In the genomic region with DNA sequence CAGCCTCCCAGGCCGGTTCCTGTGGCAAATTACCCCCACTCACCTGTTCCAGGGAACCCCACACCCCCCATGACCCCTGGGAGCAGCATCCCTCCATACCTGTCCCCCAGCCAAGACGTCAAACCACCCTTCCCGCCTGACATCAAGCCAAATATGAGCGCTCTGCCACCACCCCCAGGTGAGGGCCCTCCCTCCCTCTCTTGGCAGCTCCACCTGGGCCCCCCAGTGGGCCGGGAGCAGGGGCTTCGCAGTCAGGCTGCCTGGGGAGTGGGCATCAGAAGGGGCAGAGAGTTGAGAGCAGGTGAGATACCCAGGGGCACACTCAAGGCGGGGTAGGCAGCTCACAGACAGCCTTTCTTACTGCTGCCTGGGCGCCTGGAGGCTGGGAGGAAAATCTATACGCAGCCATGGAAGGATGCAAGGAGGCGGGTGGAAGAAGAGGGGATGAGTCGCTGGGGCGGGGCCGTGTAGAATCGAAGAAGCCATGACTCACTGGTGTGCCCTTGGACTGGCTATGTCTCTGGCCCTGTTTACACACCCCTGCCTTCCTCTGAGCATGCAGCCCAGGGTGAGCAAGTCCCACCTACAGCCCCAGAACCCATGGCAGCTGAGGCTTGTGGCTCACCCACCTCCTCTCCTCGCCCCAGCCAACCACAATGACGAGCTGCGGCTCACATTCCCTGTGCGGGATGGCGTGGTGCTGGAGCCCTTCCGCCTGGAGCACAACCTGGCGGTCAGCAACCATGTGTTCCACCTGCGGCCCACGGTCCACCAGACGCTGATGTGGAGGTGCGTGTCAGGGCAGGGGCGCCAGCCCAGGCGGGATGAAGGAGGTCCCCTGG, we compare ENCODE assay signal across 9 cellular contexts. TPM values are rescaled to one million over a fixed set of nuclear protein-coding genes. Genes with fewer than 3 reads are reported as not detected.
DNase-seq lines count a peak whose midpoint lies in the region; ATAC-seq and TF ChIP-seq lines count a peak whose summit lies in the region.
"Had no signal": no experiment of that assay in that cellular context is flagged by ENCODE, and none has a peak within 500 bp of the region (broad histone marks: within the 10 kb centered on the region; RNA-seq: fewer than 3 reads in every experiment).

No MANE protein-coding gene starts in this region.

- peak in 1 of 3 donors; percentile 40 for DNase-seq in CD4-positive, CD25-positive, alpha-beta regulatory T cell
- peak; percentile 69 for DNase-seq in NCI-H460 (ENCODE audit: extremely low read depth, low read depth)
- DNase-seq in brain pericyte (ENCODE audit: low read depth, low spot score): peak; percentile 70
- DNase-seq in upper lobe of right lung: no peak
- no peak for DNase-seq in NCI-H2227 (lab: John Stamatoyannopoulos, UW; ENCODE audit: unreplicated experiment)

- no peaks in the 10 kb centered on the region for H3K9me3 Mint-ChIP-seq in CD4-positive, CD25-positive, alpha-beta regulatory T cell

- H3K4me3 Mint-ChIP-seq in CD4-positive, CD25-positive, alpha-beta regulatory T cell: no peak overlapping the region

- intact Hi-C loops in upper lobe of right lung (cut with DNase I): no loop called here

- H3K9me3 ChIP-seq in CD4-positive, CD25-positive, alpha-beta regulatory T cell (ENCODE audit: control insufficient read depth in 2 of 2, low read length in 2 of 2): no peaks in the 10 kb centered on the region
- H3K9me3 ChIP-seq in mucosa of rectum (ENCODE audit: control insufficient read depth in 2 of 2, low read length in 2 of 2) (no peaks in the 10 kb centered on the region), upper lobe of right lung (no peaks in the 10 kb centered on the region)

- H3K4me3 ChIP-seq in CD4-positive, CD25-positive, alpha-beta regulatory T cell (ENCODE audit: low read depth, low read length): no peak overlapping the region
- H3K4me3 ChIP-seq in mucosa of rectum (ENCODE audit: low read length in 2 of 2) (no peak overlapping the region), upper lobe of right lung (no peak overlapping the region)
- H3K4me3 ChIP-seq: cardiac muscle cell had no signal

- peaks cover 0 to 9% (median 0%) of the 10 kb centered on the region in 4 donors for H3K4me1 Mint-ChIP-seq in CD4-positive, CD25-positive, alpha-beta regulatory T cell

- peaks cover 56% of the 10 kb centered on the region for H3K36me3 ChIP-seq in CD4-positive, CD25-positive, alpha-beta regulatory T cell (ENCODE audit: control insufficient read depth, insufficient read depth, low read length)
- H3K36me3 ChIP-seq in mucosa of rectum (ENCODE audit: control insufficient read depth in 2 of 2, insufficient read depth in 2 of 2, low read length in 2 of 2): peaks cover 81 to 83% of the 10 kb centered on the region in 2 donors
- peaks cover 95% of the 10 kb centered on the region for H3K36me3 ChIP-seq in upper lobe of right lung

- H3K4me1 ChIP-seq in CD4-positive, CD25-positive, alpha-beta regulatory T cell (ENCODE audit: control insufficient read depth, insufficient read depth, low read length, poor library complexity, severe bottlenecking): no peaks in the 10 kb centered on the region
- H3K4me1 ChIP-seq in mucosa of rectum (ENCODE audit: control insufficient read depth in 2 of 2, insufficient read depth in 2 of 2, low read length in 2 of 2) (peaks cover 0 to 13% of the 10 kb centered on the region in 2 donors), upper lobe of right lung (peaks cover 23% of the 10 kb centered on the region)

- peak overlapping the region in 1 of 2 donors; percentile 6 for H3K9ac ChIP-seq in mucosa of rectum (ENCODE audit: low read depth in 1 of 2, low read length in 2 of 2)

- H3K27ac Mint-ChIP-seq in CD4-positive, CD25-positive, alpha-beta regulatory T cell: no peak overlapping the region

- no peak overlapping the region for H3K27ac ChIP-seq in CD4-positive, CD25-positive, alpha-beta regulatory T cell (ENCODE audit: insufficient read depth, low read length, poor library complexity, severe bottlenecking)
- H3K27ac ChIP-seq in mucosa of rectum (ENCODE audit: low read depth in 2 of 2, low read length in 2 of 2): peak overlapping the region; percentile 20 to 23
- no peak overlapping the region for H3K27ac ChIP-seq in upper lobe of right lung
- H3K27ac ChIP-seq: cardiac muscle cell had no signal

- no peaks in the 10 kb centered on the region for H3K27me3 ChIP-seq in CD4-positive, CD25-positive, alpha-beta regulatory T cell (ENCODE audit: control insufficient read depth, insufficient read depth, low read length)
- H3K27me3 ChIP-seq in mucosa of rectum (ENCODE audit: control insufficient read depth in 2 of 2, insufficient read depth in 2 of 2, low read length in 2 of 2) (no peaks in the 10 kb centered on the region), upper lobe of right lung (no peaks in the 10 kb centered on the region)
- H3K27me3 ChIP-seq: cardiac muscle cell had no signal

- H3K27me3 Mint-ChIP-seq in CD4-positive, CD25-positive, alpha-beta regulatory T cell: no peaks in the 10 kb centered on the region

- TF ChIP-seq CTCF in upper lobe of right lung (IDR thresholded peaks at IDR 0.05): no peak

- ATAC-seq in CD4-positive, CD25-positive, alpha-beta regulatory T cell (ENCODE audit: low read depth in 2 of 2): peak; percentile 37 to 44
- ATAC-seq in upper lobe of right lung (peak; percentile 34), GM21423 (IDR thresholded peaks at IDR 0.05; ENCODE audit: unreplicated experiment) (no peak), HG02884 (IDR thresholded peaks at IDR 0.05; ENCODE audit: unreplicated experiment) (no peak)

- peaks cover 43% of the 10 kb centered on the region for H3K36me3 Mint-ChIP-seq in CD4-positive, CD25-positive, alpha-beta regulatory T cell

RNA-seq across cellular contexts. Expression of gene PPIF, which starts 48.6 kb away (rescaled TPM):
- total RNA-seq in CD4-positive, CD25-positive, alpha-beta regulatory T cell: 60.2 TPM
- 10 to 100 TPM; 15.5 to 18.6 (median 17.2) TPM for polyA plus RNA-seq in CD4-positive, CD25-positive, alpha-beta regulatory T cell
- total RNA-seq in NCI-H460 (2014; rRNA removed; shearing (Covaris generic)): 84.5 and 96.5 TPM in 2 replicates
- polyA plus RNA-seq in NCI-H460 (2014; cell fraction: nucleus; rRNA removed): 234 and 261 TPM in 2 replicates
- total RNA-seq in upper lobe of right lung: 30.7 TPM

Comparison
In these comparisons a context has a peak if more than half of its experiments do, and no peak if none do; other contexts are left out.
1. ATAC-seq: peak in CD4-positive, CD25-positive, alpha-beta regulatory T cell (2 of 2) and upper lobe of right lung (single experiment); none in GM21423 (single experiment) and HG02884 (single experiment).
2. DNase-seq: peak in NCI-H460 (single experiment) and brain pericyte (single experiment); none in upper lobe of right lung (single experiment) and NCI-H2227 (single experiment).
3. H3K27ac ChIP-seq: peak in mucosa of rectum (2 of 2); none in CD4-positive, CD25-positive, alpha-beta regulatory T cell (single experiment) and upper lobe of right lung (single experiment).